In the genomic region with DNA sequence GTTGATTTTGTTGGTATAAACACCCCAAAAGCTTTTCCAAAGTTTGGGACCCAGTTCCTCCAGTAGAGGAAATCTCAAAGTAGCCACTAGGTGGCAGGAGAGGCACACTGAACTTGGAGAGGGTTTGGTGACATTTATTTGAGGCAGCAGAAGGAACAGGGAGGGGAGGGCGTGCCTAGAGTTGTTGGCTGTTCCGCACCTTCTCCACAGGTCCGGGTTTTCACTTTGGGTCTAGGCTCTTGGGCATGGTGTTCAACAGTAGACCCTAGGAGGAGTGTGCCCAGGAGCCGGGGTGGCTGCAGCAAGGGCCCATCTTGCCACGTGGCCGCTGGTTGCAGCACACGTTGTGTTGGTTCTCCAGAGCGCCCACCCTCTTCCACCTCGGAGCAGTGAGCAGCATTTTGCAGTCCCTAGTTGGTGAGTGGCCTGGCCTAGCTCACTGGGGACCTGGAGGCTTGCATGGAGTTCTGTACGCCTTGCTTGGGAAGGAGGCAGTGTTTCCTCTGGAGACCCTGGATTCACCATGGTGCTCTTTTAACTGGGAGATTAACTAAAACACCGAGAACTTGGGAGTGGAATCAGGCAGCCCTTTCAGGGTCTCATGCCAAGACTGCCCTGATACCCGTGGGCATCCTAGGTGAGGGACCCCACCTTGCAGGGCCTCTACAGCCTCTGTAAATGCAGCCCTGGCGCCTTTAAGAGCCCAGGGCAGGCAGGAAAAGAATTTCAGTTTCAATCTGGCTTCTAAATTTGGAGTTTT, we compare ENCODE assay signal across 8 cellular contexts. TPM values are rescaled to one million over a fixed set of nuclear protein-coding genes. Genes with fewer than 3 reads are reported as not detected.
A peak's percentile ranks its signal among the peaks of the same experiment; 100 is the strongest.
DNase-seq lines count a peak whose midpoint lies in the region; ATAC-seq and TF ChIP-seq lines count a peak whose summit lies in the region.

No MANE protein-coding gene starts in this region.

- peak overlapping the region; percentile 87 for H3K4me3 ChIP-seq in LNCaP clone FGC (ENCODE audit: low read depth, low read length)

- peak overlapping the region; percentile 81 for H3K4me3 Mint-ChIP-seq in activated T-helper 17 cell treated with anti-CD3 and anti-CD28 coated beads, Interleukin-2, amount 50 U/mL, for 72 hours
- H3K4me3 Mint-ChIP-seq in nephron: peak overlapping the region; percentile 73 to 81 (median 80)
- peak overlapping the region; percentile 81 for H3K4me3 Mint-ChIP-seq in stimulated activated naive CD8-positive, alpha-beta T cell treated with anti-CD3 and anti-CD28 coated beads, Interleukin-15, Interleukin-2, amounts not matched to agents 100 ng/mL and 50 ng/mL, for 24 hours

- H3K4me1 Mint-ChIP-seq in activated T-helper 17 cell treated with anti-CD3 and anti-CD28 coated beads, Interleukin-2, amount 50 U/mL, for 72 hours: peaks cover 13% of the 10 kb centered on the region
- H3K4me1 Mint-ChIP-seq in nephron: peaks cover 67% of the 10 kb centered on the region
- peaks cover 47% of the 10 kb centered on the region for H3K4me1 Mint-ChIP-seq in stimulated activated naive CD8-positive, alpha-beta T cell treated with anti-CD3 and anti-CD28 coated beads, Interleukin-15, Interleukin-2, amounts not matched to agents 100 ng/mL and 50 ng/mL, for 24 hours (ENCODE audit: low read depth)

- TF ChIP-seq CTCF in AG09319 (IDR thresholded peaks at IDR 0.05; ENCODE audit: low read depth, low read length) (peak; percentile 77), LNCaP clone FGC (IDR thresholded peaks at IDR 0.05; ENCODE audit: control insufficient read depth, extremely low read depth, insufficient read depth) (peak; percentile 91), nephron (IDR thresholded peaks at IDR 0.05; ENCODE audit: unreplicated experiment in 3 of 3) (peak; percentile 86 to 90 (median 87))

- no peaks in the 10 kb centered on the region for H3K9me3 Mint-ChIP-seq in activated T-helper 17 cell treated with anti-CD3 and anti-CD28 coated beads, Interleukin-2, amount 50 U/mL, for 72 hours
- no peaks in the 10 kb centered on the region for H3K9me3 Mint-ChIP-seq in nephron
- H3K9me3 Mint-ChIP-seq in stimulated activated naive CD8-positive, alpha-beta T cell treated with anti-CD3 and anti-CD28 coated beads, Interleukin-15, Interleukin-2, amounts not matched to agents 100 ng/mL and 50 ng/mL, for 24 hours: no peaks in the 10 kb centered on the region

- ATAC-seq in GM19438 (IDR thresholded peaks at IDR 0.05; ENCODE audit: low read depth, unreplicated experiment): peak; percentile 46
- ATAC-seq in activated T-helper 17 cell treated with anti-CD3 and anti-CD28 coated beads, Interleukin-2, amount 50 U/mL, for 72 hours (replicated peaks): peak; percentile 61

- H3K36me3 Mint-ChIP-seq in activated T-helper 17 cell treated with anti-CD3 and anti-CD28 coated beads, Interleukin-2, amount 50 U/mL, for 72 hours (ENCODE audit: low read depth): peaks cover 56% of the 10 kb centered on the region
- H3K36me3 Mint-ChIP-seq in nephron (ENCODE audit: low read depth): peaks cover 22% of the 10 kb centered on the region
- H3K36me3 Mint-ChIP-seq in stimulated activated naive CD8-positive, alpha-beta T cell treated with anti-CD3 and anti-CD28 coated beads, Interleukin-15, Interleukin-2, amounts not matched to agents 100 ng/mL and 50 ng/mL, for 24 hours (ENCODE audit: low read depth): peaks cover 32% of the 10 kb centered on the region

- no peaks in the 10 kb centered on the region for H3K27me3 Mint-ChIP-seq in activated T-helper 17 cell treated with anti-CD3 and anti-CD28 coated beads, Interleukin-2, amount 50 U/mL, for 72 hours
- H3K27me3 Mint-ChIP-seq in nephron (ENCODE audit: low read depth): peaks cover 3% of the 10 kb centered on the region
- H3K27me3 Mint-ChIP-seq in stimulated activated naive CD8-positive, alpha-beta T cell treated with anti-CD3 and anti-CD28 coated beads, Interleukin-15, Interleukin-2, amounts not matched to agents 100 ng/mL and 50 ng/mL, for 24 hours: no peaks in the 10 kb centered on the region

- peak overlapping the region; percentile 85 for H3K27ac Mint-ChIP-seq in activated T-helper 17 cell treated with anti-CD3 and anti-CD28 coated beads, Interleukin-2, amount 50 U/mL, for 72 hours
- H3K27ac Mint-ChIP-seq in nephron: peak overlapping the region; percentile 98 to 99 (median 98)
- peak overlapping the region; percentile 92 for H3K27ac Mint-ChIP-seq in stimulated activated naive CD8-positive, alpha-beta T cell treated with anti-CD3 and anti-CD28 coated beads, Interleukin-15, Interleukin-2, amounts not matched to agents 100 ng/mL and 50 ng/mL, for 24 hours

- DNase-seq in AG09319 (ENCODE audit: extremely low read depth, low read depth): peak; percentile 78
- DNase-seq in LNCaP clone FGC (ENCODE audit: low read depth): peak; percentile 72
- peak; percentile 91 for DNase-seq in RPMI8226
- peak; percentile 84 for DNase-seq in fibroblast of the conjunctiva (ENCODE audit: low read depth)

RNA-seq across cellular contexts. Expression of a gene that starts 28.2 kb away (rescaled TPM):
- total RNA-seq in activated T-helper 17 cell treated with anti-CD3 and anti-CD28 coated beads, Interleukin-2, amount 50 U/mL, for 72 hours: 100 to 1,000 TPM in 1 of 2 donors, 10 to 100 TPM in 1; 77.9 to 131 TPM

RNA-seq across cellular contexts. Expression of a gene that starts 28.8 kb away (rescaled TPM):
- total RNA-seq in activated T-helper 17 cell treated with anti-CD3 and anti-CD28 coated beads, Interleukin-2, amount 50 U/mL, for 72 hours: 10 to 100 TPM; 19.8 to 21.8 TPM

RNA-seq across cellular contexts. Expression of a gene that starts 38.6 kb away (rescaled TPM):
- total RNA-seq in activated T-helper 17 cell treated with anti-CD3 and anti-CD28 coated beads, Interleukin-2, amount 50 U/mL, for 72 hours: 1 to 10 TPM in 1 of 2 donors, under 1 TPM in 1; 0.67 to 2.2 TPM

RNA-seq across cellular contexts. Expression of a gene that starts 58.5 kb away (rescaled TPM):
- 10 to 100 TPM; 12.3 to 20.8 TPM for total RNA-seq in activated T-helper 17 cell treated with anti-CD3 and anti-CD28 coated beads, Interleukin-2, amount 50 U/mL, for 72 hours

Comparison
In these comparisons a context has a peak if more than half of its experiments do, and no peak if none do; other contexts are left out.
1. Peak in every context shown above with its lines: DNase-seq, ATAC-seq and H3K4me3 ChIP-seq.